23 cellular contexts compared by ENCODE assay signal in genomic region chr10:118339096-118339495, GRCh38. TPM values are rescaled to one million over a fixed set of nuclear protein-coding genes. Genes with fewer than 3 reads are reported as not detected.
DNase-seq lines count a peak whose midpoint lies in the region; ATAC-seq, FAIRE-seq and TF ChIP-seq lines count a peak whose summit lies in the region.
"Had no signal": no experiment of that assay in that cellular context is flagged by ENCODE, and none has a peak within 500 bp of the region (broad histone marks: within the 10 kb centered on the region; RNA-seq: fewer than 3 reads in every experiment).

No MANE protein-coding gene starts in this region.

- peak overlapping the region; percentile 69 for H3K27ac Mint-ChIP-seq in T-helper 17 cell
- H3K27ac Mint-ChIP-seq in activated naive CD8-positive, alpha-beta T cell treated with anti-CD3 and anti-CD28 coated beads for 36 hours = no peak overlapping the region
- H3K27ac Mint-ChIP-seq in activated naive CD8-positive, alpha-beta T cell treated with anti-CD3 and anti-CD28 coated beads, Interleukin-2, amount 50 U/mL, for 24 hours = no peak overlapping the region
- H3K27ac Mint-ChIP-seq: activated naive CD8-positive, alpha-beta T cell treated with anti-CD3 and anti-CD28 coated beads, Interleukin-2, amount 10 ng/mL, durations not matched to agents 7 days and 5 days had no signal

- peaks cover 37% of the 10 kb centered on the region for H3K4me1 ChIP-seq in keratinocyte (ENCODE audit: control insufficient read depth, extremely low read depth, insufficient read depth, low read length)
- peaks cover 8 to 30% of the 10 kb centered on the region in 2 donors for H3K4me1 ChIP-seq in left lung

- H3K9ac ChIP-seq in keratinocyte (ENCODE audit: control insufficient read depth, extremely low read depth, insufficient read depth, low read length) = no peak overlapping the region

- H3K4me2 ChIP-seq in keratinocyte (ENCODE audit: control insufficient read depth, extremely low read depth, insufficient read depth, low read depth, low read length) = peak overlapping the region; percentile 81

- no peaks in the 10 kb centered on the region for H3K27me3 Mint-ChIP-seq in T-helper 17 cell
- H3K27me3 Mint-ChIP-seq in activated naive CD8-positive, alpha-beta T cell treated with anti-CD3 and anti-CD28 coated beads for 36 hours = no peaks in the 10 kb centered on the region
- H3K27me3 Mint-ChIP-seq in activated naive CD8-positive, alpha-beta T cell treated with anti-CD3 and anti-CD28 coated beads, Interleukin-2, amount 50 U/mL, for 24 hours = no peaks in the 10 kb centered on the region
- H3K27me3 Mint-ChIP-seq: activated naive CD8-positive, alpha-beta T cell treated with anti-CD3 and anti-CD28 coated beads, Interleukin-2, amount 10 ng/mL, durations not matched to agents 7 days and 5 days had no signal

- H3K4me1 Mint-ChIP-seq in T-helper 17 cell = peaks cover 33% of the 10 kb centered on the region
- H3K4me1 Mint-ChIP-seq in activated naive CD8-positive, alpha-beta T cell treated with anti-CD3 and anti-CD28 coated beads for 36 hours = peaks cover 40% of the 10 kb centered on the region
- H3K4me1 Mint-ChIP-seq in activated naive CD8-positive, alpha-beta T cell treated with anti-CD3 and anti-CD28 coated beads, Interleukin-2, amount 50 U/mL, for 24 hours = peaks cover 42% of the 10 kb centered on the region

- H3K79me2 ChIP-seq in keratinocyte (ENCODE audit: control insufficient read depth, insufficient read depth, low read length) = peaks cover 39% of the 10 kb centered on the region

- peaks cover 8% of the 10 kb centered on the region for H3K36me3 Mint-ChIP-seq in T-helper 17 cell (ENCODE audit: low read depth)
- H3K36me3 Mint-ChIP-seq in activated naive CD8-positive, alpha-beta T cell treated with anti-CD3 and anti-CD28 coated beads for 36 hours = peaks cover 16% of the 10 kb centered on the region
- peaks cover 17% of the 10 kb centered on the region for H3K36me3 Mint-ChIP-seq in activated naive CD8-positive, alpha-beta T cell treated with anti-CD3 and anti-CD28 coated beads, Interleukin-2, amount 50 U/mL, for 24 hours (ENCODE audit: low read depth)

- FAIRE-seq in keratinocyte (lab: Jason Lieb, UNC) = peak; percentile 48

- dilution Hi-C loops in keratinocyte (cut with MboI; ENCODE audit: extremely low pct_ligation_motif_present, low sequenced_read_pairs) = no loop called here

- H2AFZ ChIP-seq in keratinocyte (ENCODE audit: control insufficient read depth, low read length) = no peak overlapping the region

- no peak overlapping the region for H3K4me3 ChIP-seq in keratinocyte (ENCODE audit: control insufficient read depth in 2 of 3, extremely low read depth in 1 of 3, insufficient read depth in 2 of 3, low read depth in 1 of 3, low read length in 3 of 3)
- H3K4me3 ChIP-seq in left lung = no peak overlapping the region
- H3K4me3 ChIP-seq: body of pancreas, colonic mucosa, HAP-1, upper lobe of left lung had no signal

- H4K20me1 ChIP-seq in keratinocyte (ENCODE audit: control insufficient read depth, extremely low read depth, insufficient read depth, low read length) = no peaks in the 10 kb centered on the region

- no peak overlapping the region for H3K4me3 Mint-ChIP-seq in T-helper 17 cell
- no peak overlapping the region for H3K4me3 Mint-ChIP-seq in activated naive CD8-positive, alpha-beta T cell treated with anti-CD3 and anti-CD28 coated beads for 36 hours
- H3K4me3 Mint-ChIP-seq in activated naive CD8-positive, alpha-beta T cell treated with anti-CD3 and anti-CD28 coated beads, Interleukin-2, amount 50 U/mL, for 24 hours = no peak overlapping the region
- H3K4me3 Mint-ChIP-seq: activated naive CD8-positive, alpha-beta T cell treated with anti-CD3 and anti-CD28 coated beads, Interleukin-2, amount 10 ng/mL, durations not matched to agents 7 days and 5 days had no signal

- H3K27ac ChIP-seq in keratinocyte (ENCODE audit: control insufficient read depth, insufficient read depth, low read length) (peak overlapping the region; percentile 28), left lung (no peak overlapping the region)
- H3K27ac ChIP-seq: body of pancreas, colonic mucosa, upper lobe of left lung had no signal

- H3K27me3 ChIP-seq in keratinocyte (ENCODE audit: control insufficient read depth, extremely low read depth, insufficient read depth, low read length) = no peaks in the 10 kb centered on the region
- H3K27me3 ChIP-seq in left lung = no peaks in the 10 kb centered on the region
- H3K27me3 ChIP-seq: body of pancreas, colonic mucosa, upper lobe of left lung had no signal

- peaks cover 7 to 28% of the 10 kb centered on the region in 2 experiments for H3K36me3 ChIP-seq in keratinocyte (ENCODE audit: control insufficient read depth in 2 of 2, extremely low read depth in 1 of 2, insufficient read depth in 2 of 2, low read length in 2 of 2)
- peaks cover 3 to 23% of the 10 kb centered on the region in 2 donors for H3K36me3 ChIP-seq in left lung

- ATAC-seq in Right ventricle myocardium inferior (peak; percentile 78), T-helper 17 cell (no peak), left lung (no peak)
- no peak for ATAC-seq in activated naive CD8-positive, alpha-beta T cell treated with anti-CD3 and anti-CD28 coated beads, Interleukin-2, amount 50 U/mL, for 24 hours
- ATAC-seq: activated T-cell treated with anti-CD3 and anti-CD28 coated beads, Interleukin-2, amount 50 U/mL, for 72 hours; body of pancreas; SK-N-SH treated with all-trans-retinoic acid at 6 μM for 48 hours had no signal

- H3K9me3 ChIP-seq in T-helper 17 cell (ENCODE audit: control insufficient read depth, low read length, poor library complexity, severe bottlenecking) (no peaks in the 10 kb centered on the region), keratinocyte (ENCODE audit: control insufficient read depth, low read depth, low read length) (no peaks in the 10 kb centered on the region), left lung (no peaks in the 10 kb centered on the region)
- H3K9me3 ChIP-seq: body of pancreas, colonic mucosa, HAP-1, upper lobe of left lung had no signal

- DNase-seq in Right ventricle myocardium inferior (ENCODE audit: missing footprints) = no peak
- DNase-seq in cardiac septum (ENCODE audit: low spot score) = no peak
- no peak for DNase-seq in T-helper 17 cell
- DNase-seq in keratinocyte (ENCODE audit: low read depth, low spot score) = no peak
- no peak for DNase-seq in activated naive CD8-positive, alpha-beta T cell treated with anti-CD3 and anti-CD28 coated beads for 36 hours
- no peak for DNase-seq in left lung
- DNase-seq in activated naive CD8-positive, alpha-beta T cell treated with anti-CD3 and anti-CD28 coated beads, Interleukin-2, amount 50 U/mL, for 24 hours = no peak
- DNase-seq: activated CD4-positive, CD25-positive, alpha-beta regulatory T cell treated with anti-CD3 and anti-CD28 coated beads, Interleukin-2, amount 50 U/mL, for 72 hours; activated CD8-positive, alpha-beta memory T cell treated with anti-CD3 and anti-CD28 coated beads for 24 hours; activated naive CD8-positive, alpha-beta T cell treated with anti-CD3 and anti-CD28 coated beads, Interleukin-2, amount 10 ng/mL, durations not matched to agents 7 days and 5 days; activated T-cell treated with anti-CD3 and anti-CD28 coated beads, Interleukin-2, amount 50 U/mL, for 72 hours; body of pancreas; colonic mucosa; NCI-H187; NCI-H446 treated with DMSO at 0.1 percent for 48 hours; nucleus accumbens; retina; RPMI8226; stimulated activated CD8-positive, alpha-beta memory T cell treated with anti-CD3 and anti-CD28 coated beads, Interleukin-4, amount 100 ng/mL, for 48 hours; T-helper 9 cell; upper lobe of left lung had no signal

- peak in 1 of 3 experiments; percentile 8 for TF ChIP-seq CTCF in keratinocyte (optimal IDR thresholded peaks at IDR 0.05 in 1 of 3, IDR thresholded peaks at IDR 0.05 in 1 of 3, conservative IDR thresholded peaks at IDR 0.05 in 1 of 3; ENCODE audit: extremely low read depth in 1 of 3, insufficient read depth in 2 of 3, low read length in 3 of 3)
- no peak for TF ChIP-seq CTCF in left lung (IDR thresholded peaks at IDR 0.05)

- H3K9me3 Mint-ChIP-seq in activated naive CD8-positive, alpha-beta T cell treated with anti-CD3 and anti-CD28 coated beads for 36 hours = no peaks in the 10 kb centered on the region
- no peaks in the 10 kb centered on the region for H3K9me3 Mint-ChIP-seq in activated naive CD8-positive, alpha-beta T cell treated with anti-CD3 and anti-CD28 coated beads, Interleukin-2, amount 50 U/mL, for 24 hours
- H3K9me3 Mint-ChIP-seq: activated naive CD8-positive, alpha-beta T cell treated with anti-CD3 and anti-CD28 coated beads, Interleukin-2, amount 10 ng/mL, durations not matched to agents 7 days and 5 days; activated T-cell treated with anti-CD3 and anti-CD28 coated beads, Interleukin-2, amount 50 U/mL, for 72 hours had no signal

- no peaks in the 10 kb centered on the region for H3K9me1 ChIP-seq in keratinocyte (ENCODE audit: control insufficient read depth, extremely low read depth, insufficient read depth, low read length)

- intact Hi-C loops in Right ventricle myocardium inferior (cut with DNase I) = loop anchor here (10.0 kb wide), 1 partner anchor 294 kb away; the partner anchor contains the start of gene RAB11FIP2
- intact Hi-C loops in cardiac septum (cut with DNase I) = no loop called here
- intact Hi-C loops in left lung (cut with DNase I) = no loop called here

RNA-seq across cellular contexts. Expression of gene FAM204A, which starts 3.0 kb away (rescaled TPM):
- total RNA-seq in Right ventricle myocardium inferior (48.5 TPM), cardiac septum (62.7 TPM), T-helper 17 cell (10 to 100 TPM; 53.9 to 62.0 TPM), left lung (10 to 100 TPM; 39.7 to 54.5 TPM)
- 20.9 to 38.6 TPM (median 36.1 TPM) in 3 replicates for polyA plus RNA-seq in keratinocyte
- polyA plus RNA-seq in keratinocyte (2011; ENCODE audit: low read depth) = 66.3 TPM
- polyA plus RNA-seq in keratinocyte (2011; cell fraction: cytosol; rRNA removed) = 30.0 and 40.7 TPM in 2 replicates
- polyA plus RNA-seq in keratinocyte (2011; cell fraction: nucleus; rRNA removed) = 15.6 and 20.0 TPM in 2 replicates
- polyA plus RNA-seq in keratinocyte (2012; ENCODE audit: low replicate concordance) = 36.2 and 52.0 TPM in 2 replicates
- polyA minus RNA-seq in keratinocyte = 22.3 to 29.7 TPM (median 23.3 TPM) in 3 replicates
- 18.0 TPM for polyA minus RNA-seq in keratinocyte (2011; cell fraction: cytosol; rRNA and poly(A)+ RNA removed)
- 13.7 and 14.5 TPM in 2 replicates for polyA minus RNA-seq in keratinocyte (2011; cell fraction: nucleus; rRNA and poly(A)+ RNA removed)
- 10 to 100 TPM; 67.4 to 71.1 TPM for total RNA-seq in activated naive CD8-positive, alpha-beta T cell treated with anti-CD3 and anti-CD28 coated beads for 36 hours
